Comparison of ENCODE assay signal across 22 cellular contexts in genomic region chr1:7698666-7699065, GRCh38.
DNase-seq lines count a peak whose midpoint lies in the region; ATAC-seq and TF ChIP-seq lines count a peak whose summit lies in the region.
"Had no signal": no experiment of that assay in that cellular context is flagged by ENCODE, and none has a peak within 500 bp of the region (broad histone marks: within the 10 kb centered on the region; RNA-seq: fewer than 3 reads in every experiment).

No MANE protein-coding gene starts in this region.

- WGBS in spleen, 5 donors: 79 to 95% (median 87%) methylated on average over 7 of the region's 7 CpGs

- peaks cover 4% of the 10 kb centered on the region for H3K9me3 Mint-ChIP-seq in activated CD8-positive, alpha-beta T cell treated with anti-CD3 and anti-CD28 coated beads for 36 hours
- H3K9me3 Mint-ChIP-seq in activated CD8-positive, alpha-beta T cell treated with anti-CD3 and anti-CD28 coated beads, Interleukin-2, amount 10 ng/mL, durations not matched to agents 7 days and 5 days (ENCODE audit: insufficient read depth): no peaks in the 10 kb centered on the region
- H3K9me3 Mint-ChIP-seq in activated T-helper 17 cell treated with anti-CD3 and anti-CD28 coated beads, Interleukin-2, amount 50 U/mL, for 72 hours: no peaks in the 10 kb centered on the region
- peaks cover 2% of the 10 kb centered on the region for H3K9me3 Mint-ChIP-seq in neural crest cell

- intact Hi-C loops in activated CD8-positive, alpha-beta T cell treated with anti-CD3 and anti-CD28 coated beads for 36 hours (cut with micrococcal nuclease): no loop called here
- intact Hi-C loops in spleen (cut with DNase I; ENCODE audit: low total_unique reads): no loop called here

- peaks cover 0 to 5% (median 1%) of the 10 kb centered on the region in 8 donors for H3K9me3 ChIP-seq in spleen

- POLR2A ChIA-PET in activated CD8-positive, alpha-beta T cell treated with anti-CD3 and anti-CD28 coated beads for 36 hours (lab: Charles Lee): no interaction called here
- POLR2A ChIA-PET in activated CD8-positive, alpha-beta T cell treated with anti-CD3 and anti-CD28 coated beads, Interleukin-2, amount 10 ng/mL, durations not matched to agents 7 days and 5 days (lab: Charles Lee): no interaction called here

- no peak for DNase-seq in activated CD8-positive, alpha-beta T cell treated with anti-CD3 and anti-CD28 coated beads for 36 hours
- no peak for DNase-seq in activated CD8-positive, alpha-beta T cell treated with anti-CD3 and anti-CD28 coated beads, Interleukin-2, amount 10 ng/mL, durations not matched to agents 7 days and 5 days
- DNase-seq in H7 (peak; percentile 31), neural crest cell (ENCODE audit: low read depth, low spot score) (no peak), NCI-H2029 treated with DMSO at 0.1 percent for 48 hours (lab: John Stamatoyannopoulos, UW) (no peak), spleen (no peak), medulla oblongata (ENCODE audit: extremely low spot score) (no peak)
- DNase-seq: 8988T, AML-193, C1 segment of cervical spinal cord, Kasumi-1, MM.1S, NCI-H1092, NCI-H1436 treated with DMSO at 0.1 percent for 48 hours, NCI-H1930, NCI-H2227 treated with DMSO at 0.1 percent for 48 hours, NCI-H510A had no signal

- no peak overlapping the region for H3K27ac Mint-ChIP-seq in activated CD8-positive, alpha-beta T cell treated with anti-CD3 and anti-CD28 coated beads for 36 hours
- H3K27ac Mint-ChIP-seq in activated CD8-positive, alpha-beta T cell treated with anti-CD3 and anti-CD28 coated beads, Interleukin-2, amount 10 ng/mL, durations not matched to agents 7 days and 5 days: no peak overlapping the region
- peak overlapping the region; percentile 8 for H3K27ac Mint-ChIP-seq in activated T-helper 17 cell treated with anti-CD3 and anti-CD28 coated beads, Interleukin-2, amount 50 U/mL, for 72 hours
- H3K27ac Mint-ChIP-seq in neural crest cell (ENCODE audit: unreplicated experiment): peak overlapping the region; percentile 9
- H3K27ac Mint-ChIP-seq: GM23338 had no signal

- no peak overlapping the region for H3K4me3 Mint-ChIP-seq in activated CD8-positive, alpha-beta T cell treated with anti-CD3 and anti-CD28 coated beads for 36 hours
- H3K4me3 Mint-ChIP-seq in activated CD8-positive, alpha-beta T cell treated with anti-CD3 and anti-CD28 coated beads, Interleukin-2, amount 10 ng/mL, durations not matched to agents 7 days and 5 days: no peak overlapping the region
- no peak overlapping the region for H3K4me3 Mint-ChIP-seq in activated T-helper 17 cell treated with anti-CD3 and anti-CD28 coated beads, Interleukin-2, amount 50 U/mL, for 72 hours
- no peak overlapping the region for H3K4me3 Mint-ChIP-seq in neural crest cell
- H3K4me3 Mint-ChIP-seq: GM23338 had no signal

- H3K36me3 Mint-ChIP-seq in activated CD8-positive, alpha-beta T cell treated with anti-CD3 and anti-CD28 coated beads for 36 hours (ENCODE audit: low read depth): no peaks in the 10 kb centered on the region
- H3K36me3 Mint-ChIP-seq in activated CD8-positive, alpha-beta T cell treated with anti-CD3 and anti-CD28 coated beads, Interleukin-2, amount 10 ng/mL, durations not matched to agents 7 days and 5 days (ENCODE audit: low read depth): no peaks in the 10 kb centered on the region
- no peaks in the 10 kb centered on the region for H3K36me3 Mint-ChIP-seq in activated T-helper 17 cell treated with anti-CD3 and anti-CD28 coated beads, Interleukin-2, amount 50 U/mL, for 72 hours (ENCODE audit: low read depth)
- peaks cover 8% of the 10 kb centered on the region for H3K36me3 Mint-ChIP-seq in neural crest cell (ENCODE audit: low read depth)

- peaks cover 9% of the 10 kb centered on the region for H3K4me1 Mint-ChIP-seq in activated CD8-positive, alpha-beta T cell treated with anti-CD3 and anti-CD28 coated beads for 36 hours (ENCODE audit: low read depth)
- H3K4me1 Mint-ChIP-seq in activated CD8-positive, alpha-beta T cell treated with anti-CD3 and anti-CD28 coated beads, Interleukin-2, amount 10 ng/mL, durations not matched to agents 7 days and 5 days (ENCODE audit: low read depth): peaks cover 11% of the 10 kb centered on the region
- H3K4me1 Mint-ChIP-seq in activated T-helper 17 cell treated with anti-CD3 and anti-CD28 coated beads, Interleukin-2, amount 50 U/mL, for 72 hours: peaks cover 7% of the 10 kb centered on the region
- peaks cover 18% of the 10 kb centered on the region for H3K4me1 Mint-ChIP-seq in neural crest cell

- H3K4me3 ChIP-seq in H7 (ENCODE audit: insufficient read depth, low read depth, low read length) (no peak overlapping the region), spleen (no peak overlapping the region)
- H3K4me3 ChIP-seq: GM23338 had no signal

- no peak for TF ChIP-seq POLR2A in spleen (IDR thresholded peaks at IDR 0.05)

- H3K36me3 ChIP-seq in H7 (replicated peaks; ENCODE audit: control insufficient read depth, insufficient read depth, low read length): no peaks in the 10 kb centered on the region
- no peaks in the 10 kb centered on the region for H3K36me3 ChIP-seq in spleen

- peak; percentile 45 for ATAC-seq in activated CD8-positive, alpha-beta T cell treated with anti-CD3 and anti-CD28 coated beads for 36 hours
- ATAC-seq in activated CD8-positive, alpha-beta T cell treated with anti-CD3 and anti-CD28 coated beads, Interleukin-2, amount 10 ng/mL, durations not matched to agents 7 days and 5 days: no peak
- peak; percentile 71 for ATAC-seq in activated T-helper 17 cell treated with anti-CD3 and anti-CD28 coated beads, Interleukin-2, amount 50 U/mL, for 72 hours (replicated peaks)
- ATAC-seq: GM23338, HCT116, SK-N-SH treated with all-trans-retinoic acid at 6 μM for 48 hours had no signal

- peaks cover 24% of the 10 kb centered on the region for H3K27me3 Mint-ChIP-seq in activated CD8-positive, alpha-beta T cell treated with anti-CD3 and anti-CD28 coated beads for 36 hours
- H3K27me3 Mint-ChIP-seq in activated CD8-positive, alpha-beta T cell treated with anti-CD3 and anti-CD28 coated beads, Interleukin-2, amount 10 ng/mL, durations not matched to agents 7 days and 5 days (ENCODE audit: low read depth): peaks cover 31% of the 10 kb centered on the region
- peaks cover 5% of the 10 kb centered on the region for H3K27me3 Mint-ChIP-seq in activated T-helper 17 cell treated with anti-CD3 and anti-CD28 coated beads, Interleukin-2, amount 50 U/mL, for 72 hours
- peaks cover 37% of the 10 kb centered on the region for H3K27me3 Mint-ChIP-seq in neural crest cell (ENCODE audit: low read depth)

- CTCF ChIA-PET in activated CD8-positive, alpha-beta T cell treated with anti-CD3 and anti-CD28 coated beads for 36 hours (lab: Charles Lee): interaction anchor here (3.0 to 4.7 kb wide), 2 partner anchors 30 to 54 kb away, joined by 11 to 18 read pairs; no protein-coding TSS in a partner anchor
- CTCF ChIA-PET in activated CD8-positive, alpha-beta T cell treated with anti-CD3 and anti-CD28 coated beads, Interleukin-2, amount 10 ng/mL, durations not matched to agents 7 days and 5 days (lab: Charles Lee): interaction anchor here (3.4 kb wide), 1 partner anchor 54 kb away, joined by 11 read pairs; no protein-coding TSS in a partner anchor

- no peak for TF ChIP-seq CTCF in activated CD8-positive, alpha-beta T cell treated with anti-CD3 and anti-CD28 coated beads for 36 hours (IDR thresholded peaks at IDR 0.05)
- no peak for TF ChIP-seq CTCF in neural crest cell (conservative IDR thresholded peaks at IDR 0.05)
- TF ChIP-seq CTCF in spleen (IDR thresholded peaks at IDR 0.05 in 8 of 11, conservative IDR thresholded peaks at IDR 0.05 in 3 of 11): no peak

- H3K4me1 ChIP-seq in spleen: peaks cover 0 to 7% (median 3%) of the 10 kb centered on the region in 6 donors

- peaks cover 13% of the 10 kb centered on the region for H3K27me3 ChIP-seq in H7 (ENCODE audit: control insufficient read depth, insufficient read depth, low read length)
- H3K27me3 ChIP-seq in spleen (replicated peaks in 1 of 7): peaks cover 0 to 22% (median 4%) of the 10 kb centered on the region in 7 donors

- no peak overlapping the region for H3K27ac ChIP-seq in spleen
- H3K27ac ChIP-seq: RWPE1 had no signal

Comparison
In these comparisons a context has a peak if more than half of its experiments do, and no peak if none do; other contexts are left out.
1. H3K27ac Mint-ChIP-seq: peak in activated T-helper 17 cell treated with anti-CD3 and anti-CD28 coated beads, Interleukin-2, amount 50 U/mL, for 72 hours (single experiment) and neural crest cell (single experiment); none in activated CD8-positive, alpha-beta T cell treated with anti-CD3 and anti-CD28 coated beads for 36 hours (single experiment) and activated CD8-positive, alpha-beta T cell treated with anti-CD3 and anti-CD28 coated beads, Interleukin-2, amount 10 ng/mL, durations not matched to agents 7 days and 5 days (single experiment).